9 cellular contexts compared by ENCODE assay signal in genomic region chr19:11377237-11377636, GRCh38. TPM values are rescaled to one million over a fixed set of nuclear protein-coding genes. Genes with fewer than 3 reads are reported as not detected.
DNase-seq lines count a peak whose midpoint lies in the region; ATAC-seq lines count a peak whose summit lies in the region.
"Had no signal": no experiment of that assay in that cellular context is flagged by ENCODE, and none has a peak within 500 bp of the region (broad histone marks: within the 10 kb centered on the region; RNA-seq: fewer than 3 reads in every experiment).

No MANE protein-coding gene starts in this region.

- H3K4me2 ChIP-seq in BLaER1 treated with 17β-estradiol and CSF1 and Interleukin-3, amounts not matched to agents 10 nM and 100 nM, result peak overlapping the region; percentile 71 to 100 (median 99)

- no peaks in the 10 kb centered on the region for H3K9me3 ChIP-seq in BLaER1 treated with 17β-estradiol and CSF1 and Interleukin-3, amounts not matched to agents 10 nM and 100 nM (replicated peaks in 1 of 11)

- H3K4me3 Mint-ChIP-seq in IgD-negative memory B cell, result peak overlapping the region in 3 of 4 donors; percentile 1 to 71 (median 6)
- H3K4me3 Mint-ChIP-seq in activated T-helper 2 cell treated with anti-CD3 and anti-CD28 coated beads, Interferon-gamma antibody, Interleukin-2, Interleukin-4, amounts not matched to agents 10 μg/mL and 5 μg/mL and 100 μg/mL, durations not matched to agents 14 hours and 24 hours and 36 hours (ENCODE audit: low read depth), result peak overlapping the region; percentile 73

- intact Hi-C loops in activated T-helper 2 cell treated with anti-CD3 and anti-CD28 coated beads, Interferon-gamma antibody, Interleukin-2, Interleukin-4, amounts not matched to agents 10 μg/mL and 5 μg/mL and 100 μg/mL, durations not matched to agents 14 hours and 24 hours and 36 hours (cut with micrococcal nuclease), result loop anchor here (10.0 kb wide), 1 partner anchor 82 kb away; the partner anchor contains the start of gene TSPAN16

- H3K27me3 ChIP-seq in BLaER1 treated with 17β-estradiol and CSF1 and Interleukin-3, amounts not matched to agents 10 nM and 100 nM, result no peaks in the 10 kb centered on the region

- peak overlapping the region; percentile 33 to 95 (median 67); a peak in 20 of 22 replicates for H3K27ac ChIP-seq in BLaER1 treated with 17β-estradiol and CSF1 and Interleukin-3, amounts not matched to agents 10 nM and 100 nM

- peaks cover 0 to 12% (median 0%) of the 10 kb centered on the region in 11 experiments; a peak in 4 of 22 replicates for H4K20me1 ChIP-seq in BLaER1 treated with 17β-estradiol and CSF1 and Interleukin-3, amounts not matched to agents 10 nM and 100 nM

- peak; percentile 36 for DNase-seq in activated T-helper 2 cell treated with anti-CD3 and anti-CD28 coated beads, Interferon-gamma antibody, Interleukin-2, Interleukin-4, amounts not matched to agents 10 μg/mL and 5 μg/mL and 100 μg/mL, durations not matched to agents 14 hours and 24 hours and 36 hours (ENCODE audit: low spot score)
- DNase-seq in kidney glomerular epithelial cell (lab: John Stamatoyannopoulos, UW), result peak; percentile 89
- no peak for DNase-seq in SHP77 (lab: John Stamatoyannopoulos, UW)
- no peak for DNase-seq in retina
- no peak for DNase-seq in stimulated activated CD4-positive, alpha-beta T cell treated with anti-CD3 and anti-CD28 coated beads, Interleukin-12 subunit alpha, Interleukin-12 subunit beta, amount 100 ng/mL, for 4 hours

- peaks cover 0 to 1% (median 0%) of the 10 kb centered on the region in 3 donors for H3K9me3 Mint-ChIP-seq in IgD-negative memory B cell
- no peaks in the 10 kb centered on the region for H3K9me3 Mint-ChIP-seq in activated T-helper 2 cell treated with anti-CD3 and anti-CD28 coated beads, Interferon-gamma antibody, Interleukin-2, Interleukin-4, amounts not matched to agents 10 μg/mL and 5 μg/mL and 100 μg/mL, durations not matched to agents 14 hours and 24 hours and 36 hours

- peak overlapping the region in 2 of 3 donors; percentile 49 to 81 for H3K27ac Mint-ChIP-seq in IgD-negative memory B cell
- peak overlapping the region; percentile 95 for H3K27ac Mint-ChIP-seq in activated T-helper 2 cell treated with anti-CD3 and anti-CD28 coated beads, Interferon-gamma antibody, Interleukin-2, Interleukin-4, amounts not matched to agents 10 μg/mL and 5 μg/mL and 100 μg/mL, durations not matched to agents 14 hours and 24 hours and 36 hours

- peak overlapping the region in 6 of 11 experiments; percentile 13 to 49 (median 29); a peak in 7 of 22 replicates for H3K9ac ChIP-seq in BLaER1 treated with 17β-estradiol and CSF1 and Interleukin-3, amounts not matched to agents 10 nM and 100 nM

- H3K4me1 ChIP-seq in BLaER1 treated with 17β-estradiol and CSF1 and Interleukin-3, amounts not matched to agents 10 nM and 100 nM, result peaks cover 61 to 79% (median 69%) of the 10 kb centered on the region in 10 experiments

- no peak for ATAC-seq in GM21529 (IDR thresholded peaks at IDR 0.05; ENCODE audit: unreplicated experiment)

- no peaks in the 10 kb centered on the region for H3K27me3 Mint-ChIP-seq in IgD-negative memory B cell
- H3K27me3 Mint-ChIP-seq in activated T-helper 2 cell treated with anti-CD3 and anti-CD28 coated beads, Interferon-gamma antibody, Interleukin-2, Interleukin-4, amounts not matched to agents 10 μg/mL and 5 μg/mL and 100 μg/mL, durations not matched to agents 14 hours and 24 hours and 36 hours (ENCODE audit: low read depth), result no peaks in the 10 kb centered on the region

- peak overlapping the region in 1 of 10 experiments; percentile 76; a peak in 2 of 20 replicates for H3K4me3 ChIP-seq in BLaER1 treated with 17β-estradiol and CSF1 and Interleukin-3, amounts not matched to agents 10 nM and 100 nM
- H3K4me3 ChIP-seq: lung had no signal

- H3K4me1 Mint-ChIP-seq in IgD-negative memory B cell, result peaks cover 15 to 31% (median 21%) of the 10 kb centered on the region in 3 donors
- H3K4me1 Mint-ChIP-seq in activated T-helper 2 cell treated with anti-CD3 and anti-CD28 coated beads, Interferon-gamma antibody, Interleukin-2, Interleukin-4, amounts not matched to agents 10 μg/mL and 5 μg/mL and 100 μg/mL, durations not matched to agents 14 hours and 24 hours and 36 hours (ENCODE audit: low read depth), result peaks cover 43% of the 10 kb centered on the region

- H3K36me3 Mint-ChIP-seq in IgD-negative memory B cell, result peaks cover 2% of the 10 kb centered on the region
- H3K36me3 Mint-ChIP-seq in activated T-helper 2 cell treated with anti-CD3 and anti-CD28 coated beads, Interferon-gamma antibody, Interleukin-2, Interleukin-4, amounts not matched to agents 10 μg/mL and 5 μg/mL and 100 μg/mL, durations not matched to agents 14 hours and 24 hours and 36 hours (ENCODE audit: low read depth), result peaks cover 27% of the 10 kb centered on the region

- H3K36me3 ChIP-seq in BLaER1 treated with 17β-estradiol and CSF1 and Interleukin-3, amounts not matched to agents 10 nM and 100 nM, result peaks cover 0 to 21% (median 0%) of the 10 kb centered on the region in 11 experiments; a peak in 3 of 22 replicates

RNA-seq across cellular contexts. Expression of gene SWSAP1, which starts 2.8 kb away (rescaled TPM):
- polyA plus RNA-seq in IgD-negative memory B cell, result 6.4 TPM
- total RNA-seq in activated T-helper 2 cell treated with anti-CD3 and anti-CD28 coated beads, Interferon-gamma antibody, Interleukin-2, Interleukin-4, amounts not matched to agents 10 μg/mL and 5 μg/mL and 100 μg/mL, durations not matched to agents 14 hours and 24 hours and 36 hours, result 2.6 and 2.8 TPM in 2 replicates

RNA-seq across cellular contexts. Expression of gene EPOR, which starts 6.9 kb away (rescaled TPM):
- 8.1 TPM for polyA plus RNA-seq in IgD-negative memory B cell
- total RNA-seq in activated T-helper 2 cell treated with anti-CD3 and anti-CD28 coated beads, Interferon-gamma antibody, Interleukin-2, Interleukin-4, amounts not matched to agents 10 μg/mL and 5 μg/mL and 100 μg/mL, durations not matched to agents 14 hours and 24 hours and 36 hours, result 10.3 TPM in 2 replicates

RNA-seq across cellular contexts. Expression of gene PLPPR2, which starts 22.0 kb away (rescaled TPM):
- polyA plus RNA-seq in IgD-negative memory B cell, result 1.9 TPM
- total RNA-seq in activated T-helper 2 cell treated with anti-CD3 and anti-CD28 coated beads, Interferon-gamma antibody, Interleukin-2, Interleukin-4, amounts not matched to agents 10 μg/mL and 5 μg/mL and 100 μg/mL, durations not matched to agents 14 hours and 24 hours and 36 hours, result 2.6 and 3.4 TPM in 2 replicates

RNA-seq across cellular contexts. Expression of gene CCDC159, which starts 30.9 kb away (rescaled TPM):
- polyA plus RNA-seq in IgD-negative memory B cell, result 24.1 TPM
- 14.6 and 16.3 TPM in 2 replicates for total RNA-seq in activated T-helper 2 cell treated with anti-CD3 and anti-CD28 coated beads, Interferon-gamma antibody, Interleukin-2, Interleukin-4, amounts not matched to agents 10 μg/mL and 5 μg/mL and 100 μg/mL, durations not matched to agents 14 hours and 24 hours and 36 hours

RNA-seq across cellular contexts. Expression of gene TMEM205, which starts 31.2 kb away (rescaled TPM):
- 101 TPM for polyA plus RNA-seq in IgD-negative memory B cell
- 34.0 and 34.9 TPM in 2 replicates for total RNA-seq in activated T-helper 2 cell treated with anti-CD3 and anti-CD28 coated beads, Interferon-gamma antibody, Interleukin-2, Interleukin-4, amounts not matched to agents 10 μg/mL and 5 μg/mL and 100 μg/mL, durations not matched to agents 14 hours and 24 hours and 36 hours

Comparison
In these comparisons a context has a peak if more than half of its experiments do, and no peak if none do; other contexts are left out.
1. DNase-seq: peak in activated T-helper 2 cell treated with anti-CD3 and anti-CD28 coated beads, Interferon-gamma antibody, Interleukin-2, Interleukin-4, amounts not matched to agents 10 μg/mL and 5 μg/mL and 100 μg/mL, durations not matched to agents 14 hours and 24 hours and 36 hours (single experiment) and kidney glomerular epithelial cell (single experiment); none in SHP77 (0 of 2), retina (single experiment) and stimulated activated CD4-positive, alpha-beta T cell treated with anti-CD3 and anti-CD28 coated beads, Interleukin-12 subunit alpha, Interleukin-12 subunit beta, amount 100 ng/mL, for 4 hours (single experiment).